8 cellular contexts compared by ENCODE assay signal in the genomic region with DNA sequence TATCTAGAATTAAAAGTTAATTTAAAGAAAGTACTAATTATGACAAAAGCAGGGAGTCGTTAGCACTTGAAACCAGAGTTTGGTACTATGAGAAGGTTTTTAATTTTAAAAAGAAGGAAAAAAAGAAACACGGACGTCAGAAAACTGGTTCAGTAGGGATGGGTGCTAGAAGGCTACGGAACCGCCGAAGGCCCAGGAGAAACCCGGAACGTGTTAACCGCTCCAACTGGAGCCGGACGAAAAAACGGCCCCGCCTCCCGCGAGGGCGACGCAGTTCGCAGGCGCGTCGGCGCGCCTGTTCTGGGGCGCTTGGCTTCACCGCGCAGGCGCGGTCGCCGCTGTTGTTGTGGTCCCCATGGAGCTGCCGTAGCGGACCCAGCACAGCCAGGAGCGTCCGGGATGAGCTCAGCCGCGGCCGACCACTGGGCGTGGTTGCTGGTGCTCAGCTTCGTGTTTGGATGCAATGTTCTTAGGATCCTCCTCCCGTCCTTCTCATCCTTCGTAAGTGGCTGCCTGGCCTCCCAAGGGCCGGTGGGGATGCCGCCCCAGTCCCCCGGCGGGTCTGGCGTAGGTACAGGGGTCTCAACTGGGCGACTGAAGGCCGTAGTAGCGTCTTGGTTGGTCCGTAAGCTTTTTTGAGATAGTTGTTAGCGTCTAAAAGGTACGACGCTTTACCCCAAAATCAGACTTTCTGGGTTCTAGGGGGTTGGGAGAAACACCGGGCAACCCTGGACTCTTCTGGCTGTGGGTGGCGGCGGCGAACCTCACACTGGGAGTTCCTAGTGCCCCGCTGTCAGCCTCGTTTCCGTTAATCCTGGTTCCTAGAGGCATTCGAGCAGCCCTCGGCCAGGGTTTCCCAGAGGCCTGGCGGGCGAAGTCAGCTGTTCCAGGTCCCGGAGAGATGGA. TPM values are rescaled to one million over a fixed set of nuclear protein-coding genes. Genes with fewer than 3 reads are reported as not detected.
A peak's percentile ranks its signal among the peaks of the same experiment; 100 is the strongest.
DNase-seq lines count a peak whose midpoint lies in the region; ATAC-seq, FAIRE-seq and TF ChIP-seq lines count a peak whose summit lies in the region.

No MANE protein-coding gene starts in this region.

- TF ChIP-seq CTCF in adrenal gland (IDR thresholded peaks at IDR 0.05) (no peak), upper lobe of left lung (IDR thresholded peaks at IDR 0.05) (no peak)

- H3K27ac ChIP-seq in adrenal gland (peak overlapping the region; percentile 84 to 91 (median 86)), upper lobe of left lung (peak overlapping the region; percentile 81 to 96 (median 88))

- H3K4me3 ChIP-seq in adrenal gland, result peak overlapping the region; percentile 16 to 86 (median 74)
- peak overlapping the region; percentile 72 to 86 (median 76) for H3K4me3 ChIP-seq in upper lobe of left lung

- H3K9me3 ChIP-seq in adrenal gland (replicated peaks in 1 of 3), result no peaks in the 10 kb centered on the region
- H3K9me3 ChIP-seq in upper lobe of left lung, result no peaks in the 10 kb centered on the region

- 1 to 2% (median 1%) methylated on average over 37 to 65 of the region's 65 CpGs for WGBS in adrenal gland, 4 donors
- WGBS in upper lobe of left lung, 2 donors, result 0 to 2% methylated on average over 25 to 63 of the region's 65 CpGs

- ATAC-seq in HG02840 (IDR thresholded peaks at IDR 0.05; ENCODE audit: low FRiP score, unreplicated experiment), result peak; percentile 93
- ATAC-seq in left cardiac atrium, result peak; percentile 100
- ATAC-seq in upper lobe of left lung (ENCODE audit: low FRiP score in 2 of 2), result peak; percentile 98 to 99

- H3K27me3 ChIP-seq in adrenal gland (no peaks in the 10 kb centered on the region), upper lobe of left lung (no peaks in the 10 kb centered on the region)

- FAIRE-seq in GM12891 (lab: Jason Lieb, UNC), result peak; percentile 84

- DNase-seq in GM12891 (ENCODE audit: insufficient read length, low spot score), result peak; percentile 88
- DNase-seq in NCI-H1436 (lab: John Stamatoyannopoulos, UW), result peak; percentile 85
- DNase-seq in SW480 (ENCODE audit: low spot score), result peak; percentile 95
- DNase-seq in adrenal gland, result peak; percentile 94 to 98 (median 96)
- DNase-seq in left cardiac atrium, result peak; percentile 98
- peak; percentile 85 to 99 (median 90) for DNase-seq in posterior cingulate gyrus
- peak; percentile 97 to 100 for DNase-seq in upper lobe of left lung

- TF ChIP-seq POLR2A in GM12891 (IDR thresholded peaks at IDR 0.05; ENCODE audit: low read depth, low read length) (peak; percentile 46; the same call in 1 of the 2 replicates), adrenal gland (IDR thresholded peaks at IDR 0.05) (peak; percentile 73 to 91), upper lobe of left lung (IDR thresholded peaks at IDR 0.05) (peak in 3 of 4 donors; percentile 72 to 77 (median 73))

- H3K36me3 ChIP-seq in adrenal gland (replicated peaks in 1 of 2), result no peaks in the 10 kb centered on the region
- H3K36me3 ChIP-seq in upper lobe of left lung, result no peaks in the 10 kb centered on the region

- no peak for TF ChIP-seq EP300 in upper lobe of left lung (IDR thresholded peaks at IDR 0.05)

- intact Hi-C loops in adrenal gland (cut with DNase I) (loop anchor here in 1 of 2 donors (10.0 kb wide), 1 partner anchor 195 kb away; a partner anchor contains a TSS), left cardiac atrium (cut with DNase I) (loop anchor here in 1 of 2 donors (10.0 kb wide), 1 partner anchor 65 kb away; a partner anchor contains a TSS), posterior cingulate gyrus (cut with DNase I) (no loop called here)

- peaks cover 5 to 12% of the 10 kb centered on the region in 2 donors for H3K4me1 ChIP-seq in adrenal gland (replicated peaks in 1 of 2)
- peaks cover 7 to 17% (median 11%) of the 10 kb centered on the region in 4 donors for H3K4me1 ChIP-seq in upper lobe of left lung

TF ChIP-seq in GM12891, 5 proteins besides CTCF, POLR2A, EP300 and RAD21:
- TF ChIP-seq SPI1 (IDR thresholded peaks at IDR 0.05; ENCODE audit: low read depth, low read length) (no peak), TAF1 (IDR thresholded peaks at IDR 0.05; ENCODE audit: low read depth, low read length) (no peak), PAX5 (IDR thresholded peaks at IDR 0.05; ENCODE audit: insufficient read depth, low read length, severe bottlenecking) (no peak), POLR2AphosphoS5 (IDR thresholded peaks at IDR 0.05; ENCODE audit: low read depth, low read length) (peak; percentile 54; the same call in 1 of the 2 replicates), POU2F2 (IDR thresholded peaks at IDR 0.05; ENCODE audit: low read depth, low read length) (no peak)
TF ChIP-seq in GM12891: peak in this region for 1.

RNA-seq across cellular contexts. Expression of a gene that starts 31.4 kb away (rescaled TPM):
- 242 TPM for polyA plus RNA-seq in GM12891 (2012; ENCODE audit: low read depth, missing spikeins)
- total RNA-seq in adrenal gland, result 100 to 1,000 TPM in 5 of 8 donors, 10 to 100 TPM in 3; 86.5 to 175 (median 130) TPM
- 100 to 1,000 TPM in 1 of 3 donors, 10 to 100 TPM in 2; 95.8 to 242 (median 96.5) TPM for polyA plus RNA-seq in adrenal gland
- total RNA-seq in left cardiac atrium, result 10 to 100 TPM; 73.2 to 78.2 TPM
- 100 to 1,000 TPM in 3 of 6 donors, 10 to 100 TPM in 3; 80.7 to 164 (median 115) TPM for total RNA-seq in upper lobe of left lung

Comparison
In these comparisons a context has a peak if more than half of its experiments do, and no peak if none do; other contexts are left out.
1. Peak in every context shown above with its lines: DNase-seq, ATAC-seq, H3K4me3 ChIP-seq and H3K27ac ChIP-seq.